In genomic region chr11:66133216-66133775, GRCh38 we compare ENCODE assay signal across 1 cellular context.
TF ChIP-seq lines count a peak whose summit lies in the region.

No MANE protein-coding gene starts in this region.

TF ChIP-seq in SK-N-SH, 30 proteins besides CTCF, POLR2A, EP300 and RAD21 (continued from another document):
- TF ChIP-seq ZBTB33 (IDR thresholded peaks at IDR 0.05; ENCODE audit: borderline replicate concordance, low read depth) (no peak), USF1 (IDR thresholded peaks at IDR 0.05; ENCODE audit: borderline replicate concordance, low read depth) (no peak), FOXJ3 (CRISPR knock-in tag; IDR thresholded peaks at IDR 0.05) (no peak), SIN3A (IDR thresholded peaks at IDR 0.05; ENCODE audit: borderline replicate concordance, low read depth, low read length) (no peak), FOXM1 (IDR thresholded peaks at IDR 0.05; ENCODE audit: low read depth) (no peak), RCOR1 (IDR thresholded peaks at IDR 0.05; ENCODE audit: low read length) (peak; percentile 58; the same call in 1 of the 2 replicates), MEF2A (IDR thresholded peaks at IDR 0.05; ENCODE audit: borderline replicate concordance, low read depth) (no peak), IRF3 (IDR thresholded peaks at IDR 0.05; ENCODE audit: low read depth, low read length) (no peak), NFIC (IDR thresholded peaks at IDR 0.05; ENCODE audit: borderline replicate concordance) (no peak), JUND (IDR thresholded peaks at IDR 0.05) (no peak)
